20 cellular contexts compared by ENCODE assay signal in genomic region chr2:47656715-47657600, GRCh38.
A peak's percentile ranks its signal among the peaks of the same experiment; 100 is the strongest.
DNase-seq lines count a peak whose midpoint lies in the region; ATAC-seq and TF ChIP-seq lines count a peak whose summit lies in the region.
"Had no signal": no experiment of that assay in that cellular context is flagged by ENCODE, and none has a peak within 500 bp of the region (broad histone marks: within the 10 kb centered on the region; RNA-seq: fewer than 3 reads in every experiment).

No MANE protein-coding gene starts in this region.

- no peak overlapping the region for H3K4me3 ChIP-seq in choroid plexus epithelial cell (ENCODE audit: low read depth, low read length)
- H3K4me3 ChIP-seq: colonic mucosa, mucosa of descending colon, ovary, skin epidermis, transverse colon had no signal

- ATAC-seq in HG03521 (IDR thresholded peaks at IDR 0.05; ENCODE audit: unreplicated experiment), result no peak
- ATAC-seq: mucosa of descending colon had no signal

- TF ChIP-seq CTCF in choroid plexus epithelial cell (conservative IDR thresholded peaks at IDR 0.05; ENCODE audit: low read depth, low read length), result no peak

- DNase-seq in NCI-H2196 (lab: John Stamatoyannopoulos, UW; ENCODE audit: unreplicated experiment) (peak; percentile 22), NCI-H2196 treated with DMSO at 0.1 percent for 48 hours (lab: John Stamatoyannopoulos, UW; ENCODE audit: unreplicated experiment) (no peak), NCI-H226 (peak; percentile 17), choroid plexus epithelial cell (ENCODE audit: low read depth) (peak; percentile 77), renal cortical epithelial cell (ENCODE audit: low read depth) (peak; percentile 85), NCI-H1092 (lab: John Stamatoyannopoulos, UW) (no peak), DMS 273 treated with DMSO at 0.1 percent for 48 hours (lab: John Stamatoyannopoulos, UW) (no peak)
- DNase-seq: amniotic stem cell; CD4-positive, alpha-beta memory T cell; colonic mucosa; Kasumi-1; kidney; mucosa of descending colon; NCI-H187; NCI-H524; OCI-M1; ovary; transverse colon had no signal

Comparison
In these comparisons a context has a peak if more than half of its experiments do, and no peak if none do; other contexts are left out.
1. DNase-seq: peak in NCI-H2196 (single experiment), NCI-H226 (single experiment), choroid plexus epithelial cell (single experiment) and renal cortical epithelial cell (single experiment); none in NCI-H2196 treated with DMSO at 0.1 percent for 48 hours (single experiment), NCI-H1092 (single experiment) and DMS 273 treated with DMSO at 0.1 percent for 48 hours (single experiment).